Comparison of ENCODE assay signal across 23 cellular contexts in the genomic region with DNA sequence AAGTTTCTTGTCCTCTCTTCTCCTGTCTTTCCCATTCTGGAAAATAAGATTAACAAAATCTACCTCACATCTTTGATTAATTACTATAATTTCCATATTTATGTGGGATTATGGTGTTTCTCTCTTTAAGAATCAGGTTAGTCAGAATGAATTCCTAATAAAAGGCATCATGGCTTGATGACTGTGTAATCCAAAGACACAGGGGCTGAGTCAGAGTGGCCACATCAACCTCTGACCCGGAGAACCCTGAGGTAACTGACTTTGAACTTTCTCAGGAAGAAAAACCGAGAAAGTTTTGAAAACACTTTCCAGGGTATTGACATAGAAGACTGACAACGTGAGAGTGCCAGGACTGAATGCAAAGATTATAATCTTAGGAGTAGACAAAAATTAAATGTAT.
"Had no signal": no experiment of that assay in that cellular context is flagged by ENCODE, and none has a peak within 500 bp of the region (broad histone marks: within the 10 kb centered on the region; RNA-seq: fewer than 3 reads in every experiment).

No MANE protein-coding gene starts in this region.

- H3K4me1 ChIP-seq: colonic mucosa, left ventricle myocardium inferior, thyroid gland had no signal

- H3K4me1 Mint-ChIP-seq: activated naive CD8-positive, alpha-beta T cell treated with anti-CD3 and anti-CD28 coated beads for 36 hours; brain; central memory CD8-positive, alpha-beta T cell; naive B cell; neural crest cell; WTC11 had no signal

- H3K27ac Mint-ChIP-seq: activated CD4-positive, alpha-beta memory T cell treated with anti-CD3 and anti-CD28 coated beads for 36 hours; activated naive CD8-positive, alpha-beta T cell treated with anti-CD3 and anti-CD28 coated beads for 36 hours; activated T-helper 1 cell treated with anti-CD3 and anti-CD28 coated beads, Interleukin-12 subunit alpha, Interleukin-12 subunit beta, Interleukin-2, Interleukin-4 antibody, amounts not matched to agents 30 ng/mL and 10 ng/mL and 1 ng/mL, durations not matched to agents 14 hours and 24 hours and 36 hours; brain; naive B cell; progenitor cell of endocrine pancreas; T-helper 2 cell treated with Interferon-gamma antibody and Interleukin-4, amounts not matched to agents 5 μg/mL and 100 μg/mL, for 36 hours; WTC11 had no signal

- H3K9me3 ChIP-seq: colonic mucosa, heart right ventricle, left ventricle myocardium inferior, mucosa of descending colon, thyroid gland had no signal

- H3K4me3 ChIP-seq: colonic mucosa, heart right ventricle, left ventricle myocardium inferior, mucosa of descending colon, thyroid gland had no signal

- FAIRE-seq: TTC549 had no signal

- H3K36me3 Mint-ChIP-seq: activated CD4-positive, alpha-beta memory T cell treated with anti-CD3 and anti-CD28 coated beads for 36 hours; activated naive CD8-positive, alpha-beta T cell treated with anti-CD3 and anti-CD28 coated beads for 36 hours; brain; WTC11 had no signal

- DNase-seq: activated CD4-positive, alpha-beta memory T cell treated with anti-CD3 and anti-CD28 coated beads for 36 hours; activated CD4-positive, alpha-beta T cell treated with anti-CD3 and anti-CD28 coated beads for 4 hours; activated gamma-delta T cell treated with Interleukin-2 at 50 U/mL for 16 hours; activated naive CD8-positive, alpha-beta T cell treated with anti-CD3 and anti-CD28 coated beads for 36 hours; activated T-cell treated with anti-CD3 and anti-CD28 coated beads for 4 hours; amniotic stem cell; colonic mucosa; heart right ventricle; left ventricle myocardium inferior; mesenchymal stem cell; mucosa of descending colon; naive B cell; stimulated activated CD4-positive, alpha-beta T cell treated with anti-CD3 and anti-CD28 coated beads, Interleukin-2, amount 100 ng/mL, for 24 hours; stimulated activated naive CD4-positive, alpha-beta T cell treated with Interleukin-2 at 50 U/mL for 16 hours; thyroid gland had no signal

- H3K27me3 ChIP-seq: colonic mucosa, thyroid gland had no signal

- H3K27ac ChIP-seq: colonic mucosa, heart right ventricle, left ventricle myocardium inferior, thyroid gland had no signal

- ATAC-seq: heart right ventricle, mucosa of descending colon, WTC11 had no signal

- H3K4me3 Mint-ChIP-seq: activated CD4-positive, alpha-beta memory T cell treated with anti-CD3 and anti-CD28 coated beads for 36 hours; activated naive CD8-positive, alpha-beta T cell treated with anti-CD3 and anti-CD28 coated beads for 36 hours; activated T-helper 1 cell treated with anti-CD3 and anti-CD28 coated beads, Interleukin-12 subunit alpha, Interleukin-12 subunit beta, Interleukin-2, Interleukin-4 antibody, amounts not matched to agents 30 ng/mL and 10 ng/mL and 1 ng/mL, durations not matched to agents 14 hours and 24 hours and 36 hours; brain; central memory CD8-positive, alpha-beta T cell; naive B cell; neural crest cell; T-helper 2 cell treated with Interferon-gamma antibody and Interleukin-4, amounts not matched to agents 5 μg/mL and 100 μg/mL, for 36 hours; WTC11 had no signal

- H3K36me3 ChIP-seq: colonic mucosa, heart right ventricle, left ventricle myocardium inferior, thyroid gland had no signal

- H3K9me3 Mint-ChIP-seq: activated CD4-positive, alpha-beta memory T cell treated with anti-CD3 and anti-CD28 coated beads for 36 hours; activated naive CD8-positive, alpha-beta T cell treated with anti-CD3 and anti-CD28 coated beads for 36 hours; activated T-helper 1 cell treated with anti-CD3 and anti-CD28 coated beads, Interleukin-12 subunit alpha, Interleukin-12 subunit beta, Interleukin-2, Interleukin-4 antibody, amounts not matched to agents 30 ng/mL and 10 ng/mL and 1 ng/mL, durations not matched to agents 14 hours and 24 hours and 36 hours; central memory CD8-positive, alpha-beta T cell; T-helper 2 cell treated with Interferon-gamma antibody and Interleukin-4, amounts not matched to agents 5 μg/mL and 100 μg/mL, for 36 hours had no signal
